1 cellular context compared by ENCODE assay signal in the genomic region with DNA sequence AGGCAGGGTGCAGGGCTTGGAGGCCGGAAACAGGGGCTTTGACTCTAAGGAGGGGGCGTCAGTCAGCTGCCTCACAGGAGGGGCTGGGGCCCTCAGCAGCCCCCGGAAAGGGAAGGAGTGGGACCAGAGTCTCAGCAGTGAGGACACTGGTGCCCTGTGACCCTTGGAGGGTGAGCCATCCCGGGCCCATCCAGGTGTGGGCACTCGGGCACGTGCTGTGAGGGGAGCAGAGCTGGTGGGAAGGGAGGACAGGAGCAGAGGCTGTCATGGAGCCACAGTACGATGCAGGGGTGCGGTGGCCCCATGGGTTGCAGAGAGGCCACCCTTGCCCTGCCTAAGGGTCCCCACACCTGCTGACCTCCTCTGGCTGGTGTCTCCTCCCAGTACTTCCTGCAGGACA.
TF ChIP-seq lines count a peak whose summit lies in the region.

No MANE protein-coding gene starts in this region.

TF ChIP-seq in K562, 482 proteins besides CTCF, POLR2A, EP300 and RAD21:
- TF ChIP-seq HSF4 (CRISPR knock-in tag; IDR thresholded peaks at IDR 0.05; ENCODE audit: borderline replicate concordance): no peak
- TF ChIP-seq, protein P1, sequence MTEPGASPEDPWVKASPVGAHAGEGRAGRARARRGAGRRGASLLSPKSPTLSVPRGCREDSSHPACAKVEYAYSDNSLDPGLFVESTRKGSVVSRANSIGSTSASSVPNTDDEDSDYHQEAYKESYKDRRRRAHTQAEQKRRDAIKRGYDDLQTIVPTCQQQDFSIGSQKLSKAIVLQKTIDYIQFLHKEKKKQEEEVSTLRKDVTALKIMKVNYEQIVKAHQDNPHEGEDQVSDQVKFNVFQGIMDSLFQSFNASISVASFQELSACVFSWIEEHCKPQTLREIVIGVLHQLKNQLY (CRISPR knock-in tag; conservative IDR thresholded peaks at IDR 0.05): no peak
- TF ChIP-seq ZSCAN29 (IDR thresholded peaks at IDR 0.05): no peak
- no peak for TF ChIP-seq EZH2 (IDR thresholded peaks at IDR 0.05; ENCODE audit: borderline replicate concordance, low read depth, low read length)
- no peak for TF ChIP-seq ZNF311 (CRISPR knock-in tag; IDR thresholded peaks at IDR 0.05)
- TF ChIP-seq, protein P2, sequence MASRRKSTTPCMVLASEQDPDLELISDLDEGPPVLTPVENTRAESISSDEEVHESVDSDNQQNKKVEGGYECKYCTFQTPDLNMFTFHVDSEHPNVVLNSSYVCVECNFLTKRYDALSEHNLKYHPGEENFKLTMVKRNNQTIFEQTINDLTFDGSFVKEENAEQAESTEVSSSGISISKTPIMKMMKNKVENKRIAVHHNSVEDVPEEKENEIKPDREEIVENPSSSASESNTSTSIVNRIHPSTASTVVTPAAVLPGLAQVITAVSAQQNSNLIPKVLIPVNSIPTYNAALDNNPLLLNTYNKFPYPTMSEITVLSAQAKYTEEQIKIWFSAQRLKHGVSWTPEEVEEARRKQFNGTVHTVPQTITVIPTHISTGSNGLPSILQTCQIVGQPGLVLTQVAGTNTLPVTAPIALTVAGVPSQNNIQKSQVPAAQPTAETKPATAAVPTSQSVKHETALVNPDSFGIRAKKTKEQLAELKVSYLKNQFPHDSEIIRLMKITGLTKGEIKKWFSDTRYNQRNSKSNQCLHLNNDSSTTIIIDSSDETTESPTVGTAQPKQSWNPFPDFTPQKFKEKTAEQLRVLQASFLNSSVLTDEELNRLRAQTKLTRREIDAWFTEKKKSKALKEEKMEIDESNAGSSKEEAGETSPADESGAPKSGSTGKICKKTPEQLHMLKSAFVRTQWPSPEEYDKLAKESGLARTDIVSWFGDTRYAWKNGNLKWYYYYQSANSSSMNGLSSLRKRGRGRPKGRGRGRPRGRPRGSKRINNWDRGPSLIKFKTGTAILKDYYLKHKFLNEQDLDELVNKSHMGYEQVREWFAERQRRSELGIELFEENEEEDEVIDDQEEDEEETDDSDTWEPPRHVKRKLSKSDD (conservative IDR thresholded peaks at IDR 0.05; ENCODE audit: low read length): no peak
- TF ChIP-seq RBFOX2 (IDR thresholded peaks at IDR 0.05; ENCODE audit: low read depth, low read length): peak; percentile 47
- TF ChIP-seq BDP1 (IDR thresholded peaks at IDR 0.05; ENCODE audit: insufficient read depth, insufficient read length): no peak
- TF ChIP-seq POLR2G (IDR thresholded peaks at IDR 0.05; ENCODE audit: low read depth, low read length): peak; percentile 66
- TF ChIP-seq E2F4 (CRISPR knock-in tag; IDR thresholded peaks at IDR 0.05; ENCODE audit: low read depth): no peak
- TF ChIP-seq, protein P3, sequence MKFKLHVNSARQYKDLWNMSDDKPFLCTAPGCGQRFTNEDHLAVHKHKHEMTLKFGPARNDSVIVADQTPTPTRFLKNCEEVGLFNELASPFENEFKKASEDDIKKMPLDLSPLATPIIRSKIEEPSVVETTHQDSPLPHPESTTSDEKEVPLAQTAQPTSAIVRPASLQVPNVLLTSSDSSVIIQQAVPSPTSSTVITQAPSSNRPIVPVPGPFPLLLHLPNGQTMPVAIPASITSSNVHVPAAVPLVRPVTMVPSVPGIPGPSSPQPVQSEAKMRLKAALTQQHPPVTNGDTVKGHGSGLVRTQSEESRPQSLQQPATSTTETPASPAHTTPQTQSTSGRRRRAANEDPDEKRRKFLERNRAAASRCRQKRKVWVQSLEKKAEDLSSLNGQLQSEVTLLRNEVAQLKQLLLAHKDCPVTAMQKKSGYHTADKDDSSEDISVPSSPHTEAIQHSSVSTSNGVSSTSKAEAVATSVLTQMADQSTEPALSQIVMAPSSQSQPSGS (CRISPR knock-in tag; IDR thresholded peaks at IDR 0.05): no peak
- TF ChIP-seq RBM22 (IDR thresholded peaks at IDR 0.05; ENCODE audit: low read depth, low read length, poor library complexity, severe bottlenecking): peak; percentile 61
TF ChIP-seq in K562: peak in this region for 3.
